22 cellular contexts compared by ENCODE assay signal in the genomic region with DNA sequence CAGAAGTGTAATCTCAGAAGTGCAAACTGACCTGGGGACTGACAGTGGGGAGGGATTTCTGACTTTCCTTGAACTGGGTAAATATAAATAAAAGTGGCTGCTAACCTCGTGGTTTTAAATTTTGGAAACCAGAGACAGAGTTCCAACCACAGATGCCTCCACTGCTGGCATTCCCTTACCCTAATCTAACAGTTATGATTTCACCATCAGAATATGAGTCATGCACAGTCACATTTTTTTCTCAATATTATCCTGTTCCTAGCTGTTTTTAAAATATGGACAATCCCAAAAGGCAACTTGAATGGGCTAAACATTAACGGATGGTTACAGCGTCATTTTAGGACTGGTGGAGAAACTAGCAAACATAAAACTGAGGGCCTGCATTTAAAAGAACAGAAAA.
DNase-seq lines count a peak whose midpoint lies in the region; ATAC-seq, FAIRE-seq and TF ChIP-seq lines count a peak whose summit lies in the region.
"Had no signal": no experiment of that assay in that cellular context is flagged by ENCODE, and none has a peak within 500 bp of the region (broad histone marks: within the 10 kb centered on the region; RNA-seq: fewer than 3 reads in every experiment).

No MANE protein-coding gene starts in this region.

- H3K9me3 ChIP-seq in astrocyte (ENCODE audit: insufficient read depth, low read depth, low read length), result no peaks in the 10 kb centered on the region
- H3K9me3 ChIP-seq: adrenal gland, prostate gland, upper lobe of right lung had no signal

- H3K9ac ChIP-seq in astrocyte (ENCODE audit: low read length), result no peak overlapping the region

- H3K27ac ChIP-seq in astrocyte (ENCODE audit: low read depth, low read length), result no peak overlapping the region
- H3K27ac ChIP-seq: adrenal gland, prostate gland, SK-N-MC, upper lobe of right lung had no signal

- no peak for TF ChIP-seq CTCF in astrocyte (IDR thresholded peaks at IDR 0.05; ENCODE audit: insufficient read depth, low read depth, low read length)

- no peaks in the 10 kb centered on the region for H3K27me3 ChIP-seq in astrocyte (ENCODE audit: insufficient read depth, low read length)
- H3K27me3 ChIP-seq: adrenal gland, upper lobe of right lung had no signal

- no peak overlapping the region for H3K27ac Mint-ChIP-seq in astrocyte (ENCODE audit: unreplicated experiment)
- no peak overlapping the region for H3K27ac Mint-ChIP-seq in stimulated activated memory B cell treated with anti-CD40 and anti-IgM and Interleukin-4, amounts not matched to agents 10 μg/mL and 1 μg/mL and 100 μg/mL, for 72 hours
- H3K27ac Mint-ChIP-seq: CD8-positive, alpha-beta T cell; GM23338; naive B cell; stimulated activated naive CD8-positive, alpha-beta T cell treated with anti-CD3 and anti-CD28 coated beads, Interleukin-15, Interleukin-2, amounts not matched to agents 100 ng/mL and 50 ng/mL, for 24 hours had no signal

- H3K36me3 Mint-ChIP-seq in astrocyte (ENCODE audit: low read depth, unreplicated experiment), result peaks cover 9% of the 10 kb centered on the region
- H3K36me3 Mint-ChIP-seq in stimulated activated memory B cell treated with anti-CD40 and anti-IgM and Interleukin-4, amounts not matched to agents 10 μg/mL and 1 μg/mL and 100 μg/mL, for 72 hours, result no peaks in the 10 kb centered on the region
- H3K36me3 Mint-ChIP-seq: CD8-positive, alpha-beta T cell; naive B cell had no signal

- H2AFZ ChIP-seq in astrocyte (ENCODE audit: low read depth, low read length), result no peak overlapping the region
- H2AFZ ChIP-seq: GM23338 had no signal

- H4K20me1 ChIP-seq in astrocyte (ENCODE audit: insufficient read depth, low read length), result no peaks in the 10 kb centered on the region

- no peaks in the 10 kb centered on the region for H3K27me3 Mint-ChIP-seq in astrocyte (ENCODE audit: low read depth, unreplicated experiment)
- no peaks in the 10 kb centered on the region for H3K27me3 Mint-ChIP-seq in stimulated activated memory B cell treated with anti-CD40 and anti-IgM and Interleukin-4, amounts not matched to agents 10 μg/mL and 1 μg/mL and 100 μg/mL, for 72 hours
- H3K27me3 Mint-ChIP-seq: stimulated activated naive CD8-positive, alpha-beta T cell treated with anti-CD3 and anti-CD28 coated beads, Interleukin-15, Interleukin-2, amounts not matched to agents 100 ng/mL and 50 ng/mL, for 24 hours had no signal

- H3K4me1 ChIP-seq in astrocyte (ENCODE audit: insufficient read depth, low read length), result no peaks in the 10 kb centered on the region
- H3K4me1 ChIP-seq: adrenal gland, prostate gland, upper lobe of right lung had no signal

- no peak overlapping the region for H3K4me3 ChIP-seq in astrocyte (ENCODE audit: insufficient read depth, low read depth, low read length)
- H3K4me3 ChIP-seq: adrenal gland, GM23338, prostate gland, SK-N-MC, upper lobe of right lung had no signal

- no peak overlapping the region for H3K4me3 Mint-ChIP-seq in astrocyte (ENCODE audit: unreplicated experiment)
- H3K4me3 Mint-ChIP-seq in stimulated activated memory B cell treated with anti-CD40 and anti-IgM and Interleukin-4, amounts not matched to agents 10 μg/mL and 1 μg/mL and 100 μg/mL, for 72 hours, result no peak overlapping the region
- H3K4me3 Mint-ChIP-seq: CD8-positive, alpha-beta T cell; GM23338; naive B cell; stimulated activated naive CD8-positive, alpha-beta T cell treated with anti-CD3 and anti-CD28 coated beads, Interleukin-15, Interleukin-2, amounts not matched to agents 100 ng/mL and 50 ng/mL, for 24 hours had no signal

- no peak for FAIRE-seq in astrocyte (lab: Jason Lieb, UNC)
- FAIRE-seq: colon, HepG2, TTC549 had no signal

- H3K9me3 Mint-ChIP-seq in astrocyte (ENCODE audit: unreplicated experiment), result no peaks in the 10 kb centered on the region
- no peaks in the 10 kb centered on the region for H3K9me3 Mint-ChIP-seq in stimulated activated memory B cell treated with anti-CD40 and anti-IgM and Interleukin-4, amounts not matched to agents 10 μg/mL and 1 μg/mL and 100 μg/mL, for 72 hours
- H3K9me3 Mint-ChIP-seq: CD8-positive, alpha-beta T cell; GM23338; stimulated activated naive CD8-positive, alpha-beta T cell treated with anti-CD3 and anti-CD28 coated beads, Interleukin-15, Interleukin-2, amounts not matched to agents 100 ng/mL and 50 ng/mL, for 24 hours had no signal

- DNase-seq in AG08396 (ENCODE audit: low spot score) (peak; percentile 85), LHCN-M2 (ENCODE audit: low read depth) (peak; percentile 91), astrocyte (ENCODE audit: low read depth) (peak; percentile 41), hepatic stellate cell (ENCODE audit: low spot score) (peak; percentile 80), activated gamma-delta T cell treated with Interleukin-2 at 50 U/mL for 16 hours (no peak), NCI-H526 (lab: John Stamatoyannopoulos, UW) (no peak)
- DNase-seq: activated CD4-positive, alpha-beta T cell treated with anti-CD3 and anti-CD28 coated beads, Interleukin-2, amount 50 U/mL, for 4 hours; CD8-positive, alpha-beta T cell; DMS79 treated with DMSO at 0.1 percent for 48 hours; naive B cell; NCI-H1417 treated with DMSO at 0.1 percent for 48 hours; upper lobe of right lung had no signal

- H3K4me1 Mint-ChIP-seq in astrocyte (ENCODE audit: low read depth, unreplicated experiment), result peaks cover 6% of the 10 kb centered on the region
- H3K4me1 Mint-ChIP-seq in stimulated activated memory B cell treated with anti-CD40 and anti-IgM and Interleukin-4, amounts not matched to agents 10 μg/mL and 1 μg/mL and 100 μg/mL, for 72 hours, result no peaks in the 10 kb centered on the region
- H3K4me1 Mint-ChIP-seq: GM23338, naive B cell had no signal

- H3K4me2 ChIP-seq in astrocyte (ENCODE audit: low read length), result no peak overlapping the region
- H3K4me2 ChIP-seq: GM23338 had no signal

- no peaks in the 10 kb centered on the region for H3K79me2 ChIP-seq in astrocyte (ENCODE audit: insufficient read depth, low read length)

- no peak for ATAC-seq in GM18519 (IDR thresholded peaks at IDR 0.05; ENCODE audit: low FRiP score, unreplicated experiment)
- no peak for ATAC-seq in stimulated activated memory B cell treated with anti-CD40 and anti-IgM and Interleukin-4, amounts not matched to agents 10 μg/mL and 1 μg/mL and 100 μg/mL, for 72 hours
- ATAC-seq: CD8-positive, alpha-beta T cell; GM23338; HepG2; upper lobe of right lung had no signal

- H3K36me3 ChIP-seq in astrocyte (ENCODE audit: insufficient read depth, low read length), result no peaks in the 10 kb centered on the region
- H3K36me3 ChIP-seq: prostate gland had no signal

Comparison
In these comparisons a context has a peak if more than half of its experiments do, and no peak if none do; other contexts are left out.
1. DNase-seq: peak in AG08396 (single experiment), LHCN-M2 (single experiment), astrocyte (single experiment) and hepatic stellate cell (single experiment); none in activated gamma-delta T cell treated with Interleukin-2 at 50 U/mL for 16 hours (single experiment) and NCI-H526 (0 of 2).